Comparison of ENCODE assay signal across 27 cellular contexts in the genomic region with DNA sequence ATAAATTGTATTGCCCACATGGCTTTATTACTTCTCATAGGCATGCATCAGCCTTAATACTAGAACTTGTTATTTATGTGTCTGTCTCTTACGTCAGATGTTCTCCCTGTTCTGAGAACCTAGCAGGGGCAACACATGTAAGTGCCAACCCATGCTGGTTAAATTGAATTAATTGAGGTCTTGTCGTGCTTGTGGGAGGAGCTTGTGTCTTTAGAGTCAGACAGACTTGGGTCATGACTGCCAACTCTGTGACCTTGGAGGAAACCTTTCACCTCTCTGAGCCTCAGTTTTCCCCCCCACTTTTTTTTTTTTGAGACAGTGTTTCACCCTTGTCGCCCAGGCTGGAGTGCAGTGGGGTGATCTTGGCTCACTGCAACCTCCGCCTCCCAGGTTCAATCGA. TPM values are rescaled to one million over a fixed set of nuclear protein-coding genes. Genes with fewer than 3 reads are reported as not detected.
DNase-seq lines count a peak whose midpoint lies in the region; ATAC-seq and TF ChIP-seq lines count a peak whose summit lies in the region.
"Had no signal": no experiment of that assay in that cellular context is flagged by ENCODE, and none has a peak within 500 bp of the region (broad histone marks: within the 10 kb centered on the region; RNA-seq: fewer than 3 reads in every experiment).

No MANE protein-coding gene starts in this region.

- H3K4me2 ChIP-seq in neural progenitor cell (no peak overlapping the region), MM.1S (ENCODE audit: low read depth, low read length) (no peak overlapping the region)
- H3K4me2 ChIP-seq: KMS-11 had no signal

- H3K9me3 ChIP-seq in CD4-positive, alpha-beta memory T cell (ENCODE audit: control insufficient read depth in 1 of 2, low read length in 2 of 2), result no peaks in the 10 kb centered on the region
- H3K9me3 ChIP-seq in neural progenitor cell (ENCODE audit: low read depth) (no peaks in the 10 kb centered on the region), MM.1S (replicated peaks; ENCODE audit: insufficient read depth, low read length) (no peaks in the 10 kb centered on the region)
- H3K9me3 ChIP-seq: right lobe of liver, suprapubic skin, vagina had no signal

- no peak for ATAC-seq in GM21723 (IDR thresholded peaks at IDR 0.05; ENCODE audit: unreplicated experiment)
- ATAC-seq: stimulated activated effector memory CD8-positive, alpha-beta T cell treated with anti-CD3 and anti-CD28 coated beads, Interleukin-12 subunit alpha, Interleukin-12 subunit beta, amount 100 ng/mL, for 72 hours had no signal

- no peak overlapping the region for H3K27ac ChIP-seq in CD4-positive, alpha-beta memory T cell (ENCODE audit: low read depth, low read length)
- H3K27ac ChIP-seq in neural progenitor cell, result no peak overlapping the region
- H3K27ac ChIP-seq in MM.1S (ENCODE audit: low read length), result no peak overlapping the region
- H3K27ac ChIP-seq: C4-2B, epithelial cell of prostate, KMS-11, suprapubic skin had no signal

- peaks cover 13% of the 10 kb centered on the region for H3K79me2 ChIP-seq in neural progenitor cell (ENCODE audit: low read depth)
- peaks cover 15% of the 10 kb centered on the region for H3K79me2 ChIP-seq in MM.1S (ENCODE audit: low read length)

- POLR2A ChIA-PET in CD4-positive, alpha-beta memory T cell (lab: Charles Lee; ENCODE audit: partially characterized antibody), result no interaction called here

- peaks cover 19 to 25% (median 21%) of the 10 kb centered on the region in 4 donors for H3K4me1 Mint-ChIP-seq in CD4-positive, alpha-beta memory T cell
- H3K4me1 Mint-ChIP-seq in brain, result peaks cover 43% of the 10 kb centered on the region
- H3K4me1 Mint-ChIP-seq in neural progenitor cell, result peaks cover 38% of the 10 kb centered on the region

- no peak overlapping the region for H3K4me3 ChIP-seq in CD4-positive, alpha-beta memory T cell (ENCODE audit: low read length in 2 of 2)
- H3K4me3 ChIP-seq in neural progenitor cell (no peak overlapping the region), MM.1S (ENCODE audit: low read length) (no peak overlapping the region)
- H3K4me3 ChIP-seq: right lobe of liver, suprapubic skin, vagina had no signal

- intact Hi-C loops in CD4-positive, alpha-beta memory T cell (cut with micrococcal nuclease), result no loop called here

- CTCF ChIA-PET in CD4-positive, alpha-beta memory T cell (lab: Charles Lee; ENCODE audit: partially characterized antibody), result interaction anchor here (0.8 kb wide), 1 partner anchor 94 kb away, joined by 3 read pairs; no protein-coding TSS in a partner anchor

- H2AFZ ChIP-seq in neural progenitor cell (replicated peaks) (no peak overlapping the region), MM.1S (ENCODE audit: low read length) (no peak overlapping the region)

- H3K9me3 Mint-ChIP-seq in CD4-positive, alpha-beta memory T cell, result no peaks in the 10 kb centered on the region
- no peaks in the 10 kb centered on the region for H3K9me3 Mint-ChIP-seq in brain
- H3K9me3 Mint-ChIP-seq in neural progenitor cell, result no peaks in the 10 kb centered on the region
- H3K9me3 Mint-ChIP-seq: activated B cell treated with CpG ODN at 0.5 μM for 24 hours; stimulated activated effector memory CD8-positive, alpha-beta T cell treated with anti-CD3 and anti-CD28 coated beads, Interleukin-12 subunit alpha, Interleukin-12 subunit beta, amount 100 ng/mL, for 72 hours had no signal

- H3K9me2 ChIP-seq in MM.1S (replicated peaks; ENCODE audit: insufficient read depth, low read length), result no peaks in the 10 kb centered on the region

- DNase-seq in CD4-positive, alpha-beta memory T cell, result no peak
- DNase-seq in NCI-H69 (lab: John Stamatoyannopoulos, UW) (peak; percentile 27), neural progenitor cell (ENCODE audit: low spot score) (no peak), GM10266 (ENCODE audit: extremely low spot score) (no peak), MM.1S (no peak), globus pallidus (ENCODE audit: low spot score) (no peak)
- DNase-seq: activated B cell treated with CpG ODN at 0.5 μM for 24 hours; activated CD4-positive, alpha-beta T cell treated with anti-CD3 and anti-CD28 coated beads, Interleukin-2, amount 50 U/mL, for 4 hours; activated effector memory CD4-positive, alpha-beta T cell treated with anti-CD3 and anti-CD28 coated beads, Interleukin-2, amount 50 U/mL, for 16 hours; effector CD8-positive, alpha-beta T cell; NCI-H1048; NCI-H1694; NCI-H2171; NCI-H510A; posterior cingulate gyrus; SHP77; stimulated activated CD4-positive, alpha-beta T cell treated with anti-CD3 and anti-CD28 coated beads, Interleukin-12 subunit alpha, Interleukin-12 subunit beta, amount 100 ng/mL, for 4 hours; stimulated activated CD4-positive, alpha-beta T cell treated with anti-CD3 and anti-CD28 coated beads, Interleukin-4, amount 100 ng/mL, for 1 hour had no signal

- peaks cover 30% of the 10 kb centered on the region for H3K4me1 ChIP-seq in CD4-positive, alpha-beta memory T cell (ENCODE audit: insufficient read depth, low read length)
- H3K4me1 ChIP-seq in neural progenitor cell, result peaks cover 20% of the 10 kb centered on the region
- peaks cover 26% of the 10 kb centered on the region for H3K4me1 ChIP-seq in MM.1S (ENCODE audit: low read length)

- H3F3A ChIP-seq in neural progenitor cell (ENCODE audit: low read depth) (peaks cover 16% of the 10 kb centered on the region), MM.1S (ENCODE audit: insufficient read depth, low read length) (peaks cover 11% of the 10 kb centered on the region)

- H3K27me3 ChIP-seq in CD4-positive, alpha-beta memory T cell (ENCODE audit: insufficient read depth, low read length), result no peaks in the 10 kb centered on the region
- H3K27me3 ChIP-seq in neural progenitor cell, result peaks cover 17% of the 10 kb centered on the region
- no peaks in the 10 kb centered on the region for H3K27me3 ChIP-seq in MM.1S (replicated peaks; ENCODE audit: insufficient read depth, low read length)
- H3K27me3 ChIP-seq: right lobe of liver, suprapubic skin, vagina had no signal

- peak overlapping the region in 2 of 7 donors; percentile 4 to 16 for H3K27ac Mint-ChIP-seq in CD4-positive, alpha-beta memory T cell
- peak overlapping the region; percentile 66 to 90 (median 79) for H3K27ac Mint-ChIP-seq in brain
- peak overlapping the region; percentile 7 for H3K27ac Mint-ChIP-seq in neural progenitor cell
- H3K27ac Mint-ChIP-seq: activated B cell treated with CpG ODN at 0.5 μM for 24 hours; stimulated activated effector memory CD8-positive, alpha-beta T cell treated with anti-CD3 and anti-CD28 coated beads, Interleukin-12 subunit alpha, Interleukin-12 subunit beta, amount 100 ng/mL, for 72 hours had no signal

- H3K27me3 Mint-ChIP-seq in CD4-positive, alpha-beta memory T cell, result no peaks in the 10 kb centered on the region
- H3K27me3 Mint-ChIP-seq in brain (peaks cover 9% of the 10 kb centered on the region), neural progenitor cell (ENCODE audit: insufficient read depth, low read depth) (peaks cover 9% of the 10 kb centered on the region)
- H3K27me3 Mint-ChIP-seq: activated B cell treated with CpG ODN at 0.5 μM for 24 hours had no signal

- peaks cover 4% of the 10 kb centered on the region for H4K20me1 ChIP-seq in neural progenitor cell (ENCODE audit: low read depth)
- H4K20me1 ChIP-seq in MM.1S (ENCODE audit: insufficient read depth, low read length), result no peaks in the 10 kb centered on the region

- TF ChIP-seq CTCF in brain (conservative IDR thresholded peaks at IDR 0.05), result no peak
- no peak for TF ChIP-seq CTCF in neural progenitor cell (IDR thresholded peaks at IDR 0.05)
- no peak for TF ChIP-seq CTCF in GM10266 (IDR thresholded peaks at IDR 0.05; ENCODE audit: control insufficient read depth, insufficient read depth, low read depth, missing control alignments)
- no peak for TF ChIP-seq CTCF in MM.1S (IDR thresholded peaks at IDR 0.05; ENCODE audit: low read length)

- peak overlapping the region in 5 of 8 donors; percentile 7 to 74 (median 33) for H3K4me3 Mint-ChIP-seq in CD4-positive, alpha-beta memory T cell
- H3K4me3 Mint-ChIP-seq in brain (peak overlapping the region; percentile 67 to 91 (median 82)), neural progenitor cell (peak overlapping the region; percentile 90)

- H3K36me3 Mint-ChIP-seq in CD4-positive, alpha-beta memory T cell, result peaks cover 0 to 4% of the 10 kb centered on the region in 2 donors
- H3K36me3 Mint-ChIP-seq in brain (no peaks in the 10 kb centered on the region), neural progenitor cell (no peaks in the 10 kb centered on the region)

- no peak overlapping the region for H3K9ac ChIP-seq in neural progenitor cell
- H3K9ac ChIP-seq in MM.1S (ENCODE audit: low read length), result no peak overlapping the region
- H3K9ac ChIP-seq: KMS-11 had no signal

- no peaks in the 10 kb centered on the region for H3K36me3 ChIP-seq in CD4-positive, alpha-beta memory T cell (ENCODE audit: insufficient read depth, low read length)
- H3K36me3 ChIP-seq in neural progenitor cell, result no peaks in the 10 kb centered on the region
- H3K36me3 ChIP-seq in MM.1S (replicated peaks; ENCODE audit: insufficient read depth, low read length), result no peaks in the 10 kb centered on the region
- H3K36me3 ChIP-seq: right lobe of liver, suprapubic skin, vagina had no signal

RNA-seq across cellular contexts. Expression of a gene that starts 2.2 kb away (rescaled TPM):
- 10 to 100 TPM; 14.2 to 14.9 TPM for total RNA-seq in CD4-positive, alpha-beta memory T cell
- 1 to 10 TPM; 5.9 to 6.7 TPM for polyA plus RNA-seq in CD4-positive, alpha-beta memory T cell
- polyA plus RNA-seq in brain (ENCODE audit: insufficient read depth, low read depth, low replicate concordance), result 31.7 TPM
- 5.0 and 6.2 TPM in 2 replicates for total RNA-seq in neural progenitor cell (ENCODE audit: low replicate concordance)

Comparison
In these comparisons a context has a peak if more than half of its experiments do, and no peak if none do; other contexts are left out.
1. H3K4me3 Mint-ChIP-seq: peak in every context shown above with its lines; median percentile 90 in neural progenitor cell; 82 in brain; 33 in CD4-positive, alpha-beta memory T cell.